ENCODE assay signal across 8 cellular contexts in genomic region chr18:23992119-23992940, GRCh38. TPM values are rescaled to one million over a fixed set of nuclear protein-coding genes. Genes with fewer than 3 reads are reported as not detected.
DNase-seq lines count a peak whose midpoint lies in the region; ATAC-seq and TF ChIP-seq lines count a peak whose summit lies in the region.

No MANE protein-coding gene starts in this region.

- ATAC-seq in body of pancreas (peak; percentile 80), HG02938 (IDR thresholded peaks at IDR 0.05; ENCODE audit: unreplicated experiment) (no peak)
- ATAC-seq in natural killer cell treated with Interleukin-12 subunit alpha and Interleukin-12 subunit beta and Interleukin-15 and Interleukin-18, amount 100 ng/mL, for 72 hours = peak; percentile 83 to 94

- intact Hi-C loops in PC-9 (cut with micrococcal nuclease; ENCODE audit: unreplicated experiment) (no loop called here), body of pancreas (cut with DNase I) (no loop called here)

- no peaks in the 10 kb centered on the region for H3K36me3 Mint-ChIP-seq in natural killer cell treated with Interleukin-12 subunit alpha and Interleukin-12 subunit beta and Interleukin-15 and Interleukin-18, amount 100 ng/mL, for 72 hours

- POLR2A ChIA-PET in PC-9 (lab: Charles Lee; ENCODE audit: unreplicated experiment) = no interaction called here

- H3K9me3 Mint-ChIP-seq in natural killer cell treated with Interleukin-12 subunit alpha and Interleukin-12 subunit beta and Interleukin-15 and Interleukin-18, amount 100 ng/mL, for 72 hours = no peaks in the 10 kb centered on the region

- H3K9me2 ChIP-seq in PC-9 (ENCODE audit: insufficient read depth) = no peaks in the 10 kb centered on the region

- H4K20me1 ChIP-seq in PC-9 (ENCODE audit: insufficient read depth) = no peaks in the 10 kb centered on the region

- no peak overlapping the region for H2AFZ ChIP-seq in PC-9

- no TSS peak for BruUV-seq in PC-9 (replicated peaks; lab: Mats Ljungman, UMichigan)

- H3K4me2 ChIP-seq in PC-9 = no peak overlapping the region

- H3K9me3 ChIP-seq in PC-9 (ENCODE audit: insufficient read depth, low read depth) (no peaks in the 10 kb centered on the region), body of pancreas (no peaks in the 10 kb centered on the region)

- 44 to 47% methylated on average over 7 of the region's 7 CpGs for WGBS in body of pancreas, 2 donors

- peaks cover 25 to 28% of the 10 kb centered on the region in 2 donors for H3K4me1 Mint-ChIP-seq in natural killer cell treated with Interleukin-12 subunit alpha and Interleukin-12 subunit beta and Interleukin-15 and Interleukin-18, amount 100 ng/mL, for 72 hours (ENCODE audit: low read depth in 2 of 2)

- no peaks in the 10 kb centered on the region for H3K36me3 ChIP-seq in GM06990 (ENCODE audit: control insufficient read depth, insufficient read depth, low read length)
- no peaks in the 10 kb centered on the region for H3K36me3 ChIP-seq in PC-9 (ENCODE audit: low read depth)
- no peaks in the 10 kb centered on the region for H3K36me3 ChIP-seq in body of pancreas (replicated peaks in 1 of 2; ENCODE audit: insufficient read depth in 1 of 2, low read depth in 2 of 2)

- H3K27me3 Mint-ChIP-seq in natural killer cell treated with Interleukin-12 subunit alpha and Interleukin-12 subunit beta and Interleukin-15 and Interleukin-18, amount 100 ng/mL, for 72 hours = peaks cover 0 to 3% of the 10 kb centered on the region in 2 donors

- H3K79me2 ChIP-seq in PC-9 (ENCODE audit: low read depth) = no peaks in the 10 kb centered on the region

- H3K27ac Mint-ChIP-seq in natural killer cell treated with Interleukin-12 subunit alpha and Interleukin-12 subunit beta and Interleukin-15 and Interleukin-18, amount 100 ng/mL, for 72 hours = no peak overlapping the region

- H3K4me3 Mint-ChIP-seq in natural killer cell treated with Interleukin-12 subunit alpha and Interleukin-12 subunit beta and Interleukin-15 and Interleukin-18, amount 100 ng/mL, for 72 hours = no peak overlapping the region

- peaks cover 7% of the 10 kb centered on the region for H3F3A ChIP-seq in PC-9 (ENCODE audit: insufficient read depth, low read depth)

- H3K4me1 ChIP-seq in PC-9 (replicated peaks; ENCODE audit: insufficient read depth) (peaks cover 10% of the 10 kb centered on the region), body of pancreas (peaks cover 10% of the 10 kb centered on the region)

- TF ChIP-seq CTCF in GM06990 (IDR thresholded peaks at IDR 0.05; ENCODE audit: insufficient read depth, low read length, poor library complexity, severe bottlenecking) (no peak), PC-9 (conservative IDR thresholded peaks at IDR 0.05) (no peak), body of pancreas (IDR thresholded peaks at IDR 0.05) (no peak)

- no peak overlapping the region for H3K27ac ChIP-seq in PC-9
- peak overlapping the region in 3 of 4 donors; percentile 3 to 44 (median 40) for H3K27ac ChIP-seq in body of pancreas

- CTCF ChIA-PET in PC-9 (lab: Charles Lee) = no interaction called here

- DNase-seq in GM06990 (ENCODE audit: extremely low read depth, insufficient read length) (peak; percentile 59), PC-9 (peak; percentile 45 to 55), body of pancreas (peak in 3 of 4 donors; percentile 31 to 67 (median 56)), NOMO-1 treated with dmso at 0.1 percent for 144 hours (lab: John Stamatoyannopoulos, UW; ENCODE audit: unreplicated experiment) (no peak), SIG-M5 treated with dmso at 0.1 percent for 504 hours (lab: John Stamatoyannopoulos, UW; ENCODE audit: unreplicated experiment) (no peak), mucosa of gallbladder (ENCODE audit: low spot score) (no peak)
- DNase-seq in natural killer cell treated with Interleukin-12 subunit alpha and Interleukin-12 subunit beta and Interleukin-15 and Interleukin-18, amount 100 ng/mL, for 72 hours (ENCODE audit: low spot score) = no peak

- no peak for TF ChIP-seq POLR2A in body of pancreas (IDR thresholded peaks at IDR 0.05)

- no peaks in the 10 kb centered on the region for H3K27me3 ChIP-seq in GM06990 (replicated peaks; ENCODE audit: control insufficient read depth, insufficient read depth, low read length)
- no peaks in the 10 kb centered on the region for H3K27me3 ChIP-seq in PC-9 (ENCODE audit: insufficient read depth, low read depth)
- H3K27me3 ChIP-seq in body of pancreas = no peaks in the 10 kb centered on the region

- peak overlapping the region; percentile 65 for H3K4me3 ChIP-seq in GM06990 (replicated peaks; ENCODE audit: low read depth, low read length)
- no peak overlapping the region for H3K4me3 ChIP-seq in PC-9
- H3K4me3 ChIP-seq in body of pancreas = no peak overlapping the region

RNA-seq across cellular contexts. Expression of gene TTC39C, which starts 22.2 kb away (rescaled TPM):
- 13.0 and 15.3 TPM in 2 replicates for total RNA-seq in PC-9 (2021)
- 10 to 100 TPM; 20.1 to 21.8 TPM for total RNA-seq in body of pancreas
- total RNA-seq in natural killer cell treated with Interleukin-12 subunit alpha and Interleukin-12 subunit beta and Interleukin-15 and Interleukin-18, amount 100 ng/mL, for 72 hours = 10 to 100 TPM; 54.8 to 69.7 TPM
- 55.4 TPM for total RNA-seq in mucosa of gallbladder

Comparison
In these comparisons a context has a peak if more than half of its experiments do, and no peak if none do; other contexts are left out.
1. DNase-seq: peak in GM06990 (single experiment), PC-9 (2 of 2) and body of pancreas (3 of 4); none in natural killer cell treated with Interleukin-12 subunit alpha and Interleukin-12 subunit beta and Interleukin-15 and Interleukin-18, amount 100 ng/mL, for 72 hours (single experiment), NOMO-1 treated with dmso at 0.1 percent for 144 hours (single experiment), SIG-M5 treated with dmso at 0.1 percent for 504 hours (single experiment) and mucosa of gallbladder (single experiment).